Comparison of ENCODE assay signal across 1 cellular context in genomic region chr19:3350014-3350663, GRCh38.
A peak's percentile ranks its signal among the peaks of the same experiment; 100 is the strongest.
TF ChIP-seq lines count a peak whose summit lies in the region.

No MANE protein-coding gene starts in this region.

TF ChIP-seq in HepG2, 621 proteins besides CTCF, POLR2A, EP300 and RAD21 (continued from another document):
- no peak for TF ChIP-seq ZNF747 (CRISPR knock-in tag; IDR thresholded peaks at IDR 0.05; ENCODE audit: borderline replicate concordance)
- TF ChIP-seq NCOA2 (CRISPR knock-in tag; IDR thresholded peaks at IDR 0.05), result peak; percentile 12; the same call in 1 of the 2 replicates
- TF ChIP-seq KLF15 (CRISPR knock-in tag; IDR thresholded peaks at IDR 0.05; ENCODE audit: borderline replicate concordance), result no peak
